12 cellular contexts compared by ENCODE assay signal in the genomic region with DNA sequence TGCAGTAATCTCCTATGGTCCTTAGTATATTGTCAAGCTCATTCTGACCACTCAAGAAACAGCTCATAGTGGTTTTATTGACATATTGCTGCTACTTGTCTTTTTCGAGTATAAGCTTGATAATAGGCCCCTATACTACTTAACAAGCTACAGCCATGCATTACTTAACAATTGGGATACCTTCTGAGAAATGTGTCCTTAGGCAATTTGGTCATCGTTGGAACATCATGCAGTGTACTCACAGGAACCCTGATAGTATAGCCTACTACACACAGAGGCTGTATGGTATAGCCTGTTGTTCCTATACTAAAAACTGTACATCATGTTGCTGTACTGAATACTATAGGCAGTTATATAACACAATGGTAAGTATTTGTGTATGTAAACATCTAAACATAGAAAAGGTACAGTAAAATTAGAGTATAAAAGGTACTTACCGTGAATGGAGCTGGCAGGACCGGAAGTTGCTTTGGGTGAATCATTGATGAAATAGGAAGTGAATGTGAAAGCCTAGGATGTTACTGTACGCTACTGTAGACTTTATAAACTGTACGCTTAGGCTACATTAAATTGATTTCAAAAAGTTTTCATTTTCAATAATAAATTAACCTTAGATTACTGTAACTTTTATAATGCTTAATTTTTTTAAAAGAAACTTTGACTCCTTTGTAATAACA.
DNase-seq lines count a peak whose midpoint lies in the region; ATAC-seq, FAIRE-seq and TF ChIP-seq lines count a peak whose summit lies in the region.
"Had no signal": no experiment of that assay in that cellular context is flagged by ENCODE, and none has a peak within 500 bp of the region (broad histone marks: within the 10 kb centered on the region; RNA-seq: fewer than 3 reads in every experiment).

No MANE protein-coding gene starts in this region.

- H3K36me3 Mint-ChIP-seq in type B pancreatic cell: peaks cover 18% of the 10 kb centered on the region

- H3K27ac Mint-ChIP-seq in type B pancreatic cell: no peak overlapping the region
- H3K27ac Mint-ChIP-seq: activated CD8-positive, alpha-beta T cell treated with anti-CD3 and anti-CD28 coated beads, Interleukin-2, amount 10 ng/mL, durations not matched to agents 7 days and 5 days had no signal

- no peak overlapping the region for H3K4me3 Mint-ChIP-seq in type B pancreatic cell
- H3K4me3 Mint-ChIP-seq: activated CD8-positive, alpha-beta T cell treated with anti-CD3 and anti-CD28 coated beads, Interleukin-2, amount 10 ng/mL, durations not matched to agents 7 days and 5 days had no signal

- no peak for FAIRE-seq in D721Med (lab: Jason Lieb, UNC)
- FAIRE-seq: HepG2 had no signal

- H3K9me3 Mint-ChIP-seq in type B pancreatic cell: no peaks in the 10 kb centered on the region

- TF ChIP-seq CTCF in type B pancreatic cell (conservative IDR thresholded peaks at IDR 0.05) (no peak), D721Med (IDR thresholded peaks at IDR 0.05; ENCODE audit: insufficient read depth, missing control alignments) (no peak)

- DNase-seq in kidney tubule cell (ENCODE audit: low spot score) (peak; percentile 15), HCEC 1CT (no peak), type B pancreatic cell (ENCODE audit: extremely low spot score, unreplicated experiment) (no peak), D721Med (ENCODE audit: insufficient read length, low spot score) (no peak)
- DNase-seq in effector CD8-positive, alpha-beta T cell (lab: John Stamatoyannopoulos, UW): no peak
- DNase-seq: activated CD8-positive, alpha-beta T cell treated with anti-CD3 and anti-CD28 coated beads, Interleukin-2, amount 10 ng/mL, durations not matched to agents 7 days and 5 days; COR-L47; SK-N-SH had no signal

- no peaks in the 10 kb centered on the region for H3K4me1 Mint-ChIP-seq in type B pancreatic cell (ENCODE audit: unreplicated experiment)

- H3K27me3 Mint-ChIP-seq in type B pancreatic cell: no peaks in the 10 kb centered on the region

- ATAC-seq in GM18909 (IDR thresholded peaks at IDR 0.05; ENCODE audit: poor library complexity, unreplicated experiment) (peak; percentile 69), HG02588 (IDR thresholded peaks at IDR 0.05; ENCODE audit: unreplicated experiment) (peak; percentile 61), HG03521 (IDR thresholded peaks at IDR 0.05; ENCODE audit: unreplicated experiment) (peak; percentile 64)
- ATAC-seq: activated CD8-positive, alpha-beta T cell treated with anti-CD3 and anti-CD28 coated beads, Interleukin-2, amount 10 ng/mL, durations not matched to agents 7 days and 5 days; HepG2 had no signal
